In genomic region chr4:54055494-54055893, GRCh38 we compare ENCODE assay signal across 3 cellular contexts.
A peak's percentile ranks its signal among the peaks of the same experiment; 100 is the strongest.
TF ChIP-seq lines count a peak whose summit lies in the region.

No MANE protein-coding gene starts in this region.

TF ChIP-seq in liver, 16 proteins besides CTCF, POLR2A, EP300 and RAD21:
- no peak for TF ChIP-seq NR2F2 (IDR thresholded peaks at IDR 0.05)
- TF ChIP-seq HNF4A (conservative IDR thresholded peaks at IDR 0.05): peak; percentile 64 to 67
- no peak for TF ChIP-seq TAF1 (conservative IDR thresholded peaks at IDR 0.05)
TF ChIP-seq in liver: peak in this region for 1.

TF ChIP-seq in HepG2, 621 proteins besides CTCF, POLR2A, EP300 and RAD21 (continues in another document):
- TF ChIP-seq HNRNPLL (IDR thresholded peaks at IDR 0.05; ENCODE audit: low read depth, low read length, poor library complexity, severe bottlenecking): no peak
- TF ChIP-seq HMGA1 (CRISPR knock-in tag; conservative IDR thresholded peaks at IDR 0.05): no peak
- no peak for TF ChIP-seq GABPA (IDR thresholded peaks at IDR 0.05; ENCODE audit: low read depth, low read length)
- no peak for TF ChIP-seq GABPA (CRISPR knock-in tag; IDR thresholded peaks at IDR 0.05; ENCODE audit: low read depth)
- no peak for TF ChIP-seq PRDM4 (CRISPR knock-in tag; IDR thresholded peaks at IDR 0.05; ENCODE audit: borderline replicate concordance)
- no peak for TF ChIP-seq ZNF513 (CRISPR knock-in tag; conservative IDR thresholded peaks at IDR 0.05)
- TF ChIP-seq ZNF512B (CRISPR knock-in tag; IDR thresholded peaks at IDR 0.05; ENCODE audit: borderline replicate concordance): no peak
- TF ChIP-seq FOXP1 (IDR thresholded peaks at IDR 0.05): no peak
- no peak for TF ChIP-seq FOXP1 (CRISPR knock-in tag; IDR thresholded peaks at IDR 0.05)
- TF ChIP-seq GTF2F1 (IDR thresholded peaks at IDR 0.05; ENCODE audit: low read length): no peak
- TF ChIP-seq ZFP36L1 (CRISPR knock-in tag; IDR thresholded peaks at IDR 0.05): no peak
- no peak for TF ChIP-seq MXD1 (CRISPR knock-in tag; IDR thresholded peaks at IDR 0.05)
- TF ChIP-seq NPAS2 (CRISPR knock-in tag; IDR thresholded peaks at IDR 0.05; ENCODE audit: borderline replicate concordance): no peak
- no peak for TF ChIP-seq ZSCAN9 (CRISPR knock-in tag; IDR thresholded peaks at IDR 0.05; ENCODE audit: borderline replicate concordance)
- TF ChIP-seq ZNF232 (CRISPR knock-in tag; IDR thresholded peaks at IDR 0.05; ENCODE audit: borderline replicate concordance): no peak
- no peak for TF ChIP-seq ATRX (CRISPR knock-in tag; IDR thresholded peaks at IDR 0.05; ENCODE audit: borderline replicate concordance)
- TF ChIP-seq FOXO4 (CRISPR knock-in tag; conservative IDR thresholded peaks at IDR 0.05): no peak
- TF ChIP-seq SP4 (CRISPR knock-in tag; IDR thresholded peaks at IDR 0.05): no peak
- TF ChIP-seq ZNF543 (CRISPR knock-in tag; IDR thresholded peaks at IDR 0.05): no peak

TF ChIP-seq in SK-N-SH, 30 proteins besides CTCF, POLR2A, EP300 and RAD21:
- TF ChIP-seq RXRA (IDR thresholded peaks at IDR 0.05; ENCODE audit: borderline replicate concordance, low read depth): no peak
- no peak for TF ChIP-seq GATA2 (CRISPR knock-in tag; IDR thresholded peaks at IDR 0.05)
- TF ChIP-seq MEF2A (IDR thresholded peaks at IDR 0.05; ENCODE audit: borderline replicate concordance, low read depth): no peak
- TF ChIP-seq FOXM1 (IDR thresholded peaks at IDR 0.05; ENCODE audit: low read depth): no peak
- no peak for TF ChIP-seq RCOR1 (IDR thresholded peaks at IDR 0.05; ENCODE audit: low read length)
- no peak for TF ChIP-seq TCF12 (IDR thresholded peaks at IDR 0.05)
- TF ChIP-seq SIN3A (IDR thresholded peaks at IDR 0.05; ENCODE audit: borderline replicate concordance, low read depth, low read length): no peak
- TF ChIP-seq JUND (IDR thresholded peaks at IDR 0.05): no peak
- TF ChIP-seq ZBTB33 (IDR thresholded peaks at IDR 0.05; ENCODE audit: borderline replicate concordance, low read depth): no peak
TF ChIP-seq in SK-N-SH: peak in this region for 0.
